ENCODE assay signal across 21 cellular contexts in the genomic region with DNA sequence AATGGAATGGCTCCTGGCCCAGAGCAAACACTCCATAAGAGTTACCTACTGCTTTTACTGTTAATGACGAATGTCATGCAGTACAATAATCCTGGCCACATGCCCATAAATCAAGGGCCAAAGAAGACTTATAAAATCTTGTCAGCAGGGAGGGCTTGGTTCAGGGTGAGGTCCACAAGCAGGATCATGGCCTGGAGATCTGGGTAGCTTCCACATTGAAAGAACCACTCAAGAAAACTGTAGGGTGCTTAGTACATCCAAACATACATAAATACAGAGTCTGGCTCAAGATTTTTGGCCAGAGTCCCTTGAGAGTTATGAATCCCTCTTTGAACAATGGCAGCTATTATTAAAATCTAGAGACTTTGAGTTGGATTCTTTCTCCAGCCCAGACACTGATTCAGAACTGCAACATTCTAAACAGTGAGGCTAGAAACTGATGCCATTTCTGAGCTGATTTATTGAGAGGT.
DNase-seq lines count a peak whose midpoint lies in the region; TF ChIP-seq lines count a peak whose summit lies in the region.
"Had no signal": no experiment of that assay in that cellular context is flagged by ENCODE, and none has a peak within 500 bp of the region (broad histone marks: within the 10 kb centered on the region; RNA-seq: fewer than 3 reads in every experiment).

No MANE protein-coding gene starts in this region.

- no peaks in the 10 kb centered on the region for H4K20me1 ChIP-seq in GM23248 (ENCODE audit: insufficient read depth)

- H2AFZ ChIP-seq in GM23248, result no peak overlapping the region
- H2AFZ ChIP-seq: hepatocyte had no signal

- peaks cover 35% of the 10 kb centered on the region for H3K4me1 ChIP-seq in GM23248 (ENCODE audit: insufficient read depth)
- H3K4me1 ChIP-seq: testis, vagina had no signal

- H3K9me2 ChIP-seq in GM23248 (ENCODE audit: insufficient read depth), result no peaks in the 10 kb centered on the region

- H3K27me3 ChIP-seq in GM23248 (replicated peaks; ENCODE audit: insufficient read depth), result no peaks in the 10 kb centered on the region
- H3K27me3 ChIP-seq: hepatocyte, SJSA1, testis, vagina had no signal

- no peak overlapping the region for H3K9ac ChIP-seq in GM23248

- H3K4me3 ChIP-seq in AG09309 (ENCODE audit: control insufficient read depth, low read depth, low read length), result no peak overlapping the region
- H3K4me3 ChIP-seq in GM23248, result no peak overlapping the region
- no peak overlapping the region for H3K4me3 ChIP-seq in astrocyte of the spinal cord (ENCODE audit: low read depth, low read length)
- H3K4me3 ChIP-seq in foreskin fibroblast (ENCODE audit: low read depth in 1 of 2, low read length in 2 of 2), result no peak overlapping the region
- H3K4me3 ChIP-seq: hepatocyte, SJSA1, testis, vagina had no signal

- TF ChIP-seq CTCF in AG09309 (IDR thresholded peaks at IDR 0.05; ENCODE audit: control insufficient read depth, insufficient read depth, low read depth, low read length, missing control alignments), result no peak
- no peak for TF ChIP-seq CTCF in astrocyte of the spinal cord (IDR thresholded peaks at IDR 0.05; ENCODE audit: low read depth, low read length)
- no peak for TF ChIP-seq CTCF in foreskin fibroblast (IDR thresholded peaks at IDR 0.05; ENCODE audit: low read depth, low read length)

- peak; percentile 16 for DNase-seq in AG09309 (ENCODE audit: low read depth)
- DNase-seq in GM23248, result peak; percentile 83
- DNase-seq in astrocyte of the spinal cord (ENCODE audit: low read depth, low spot score), result peak; percentile 69
- peak; percentile 3 to 38 for DNase-seq in foreskin fibroblast
- DNase-seq in GM19238 (ENCODE audit: insufficient read length, low spot score), result no peak
- DNase-seq in stimulated activated CD4-positive, alpha-beta T cell treated with anti-CD3 and anti-CD28 coated beads, Interleukin-4, amount 100 ng/mL, for 24 hours, result no peak
- DNase-seq in superior temporal gyrus (ENCODE audit: extremely low spot score), result no peak
- DNase-seq in stimulated activated CD4-positive, alpha-beta T cell treated with anti-CD3 and anti-CD28 coated beads, Interleukin-2, amount 100 ng/mL, for 24 hours, result no peak
- DNase-seq: activated CD4-positive, alpha-beta T cell treated with anti-CD3 and anti-CD28 coated beads, Interleukin-2, amount 10 ng/mL, durations not matched to agents 24 days and 14 days; CD8-positive, alpha-beta memory T cell; cortex of kidney; immature natural killer cell; NCI-H1436; NCI-H510A treated with DMSO at 0.1 percent for 48 hours; posterior cingulate gyrus; T-helper 2 cell; testis had no signal

- H3K9me3 ChIP-seq in GM23248 (ENCODE audit: low read depth), result no peaks in the 10 kb centered on the region
- H3K9me3 ChIP-seq: SJSA1, testis, vagina had no signal

- peak overlapping the region; percentile 37 for H3K4me2 ChIP-seq in GM23248 (ENCODE audit: unreplicated experiment)
- H3K4me2 ChIP-seq: hepatocyte had no signal

- no peaks in the 10 kb centered on the region for H3K36me3 ChIP-seq in GM23248 (ENCODE audit: low read depth)
- H3K36me3 ChIP-seq: SJSA1, vagina had no signal

- peaks cover 26% of the 10 kb centered on the region for H3F3A ChIP-seq in GM23248 (ENCODE audit: insufficient read depth)

- WGBS in GM23248 (ENCODE audit: low coverage in 1 of 2, low lambda C conversion rate in 2 of 2, missing lambda C conversion rate in 2 of 2), 2 experiments, result 10 to 20% methylated on average over 1 of the region's 1 CpG

- in situ Hi-C loops in GM23248 (cut with MboI), result no loop called here
- in situ Hi-C loops in astrocyte of the spinal cord (cut with HindIII; ENCODE audit: low sequenced_read_pairs), result no loop called here

- H3K79me2 ChIP-seq in GM23248 (ENCODE audit: insufficient read depth), result no peaks in the 10 kb centered on the region
- H3K79me2 ChIP-seq: hepatocyte had no signal

- H3K27ac ChIP-seq in GM23248, result peak overlapping the region; percentile 60
- H3K27ac ChIP-seq: hepatocyte, SJSA1, testis, vagina, VCaP had no signal

Comparison
In these comparisons a context has a peak if more than half of its experiments do, and no peak if none do; other contexts are left out.
1. DNase-seq: peak in AG09309 (single experiment), GM23248 (single experiment), astrocyte of the spinal cord (single experiment) and foreskin fibroblast (2 of 2); none in GM19238 (single experiment), stimulated activated CD4-positive, alpha-beta T cell treated with anti-CD3 and anti-CD28 coated beads, Interleukin-4, amount 100 ng/mL, for 24 hours (single experiment), superior temporal gyrus (single experiment) and stimulated activated CD4-positive, alpha-beta T cell treated with anti-CD3 and anti-CD28 coated beads, Interleukin-2, amount 100 ng/mL, for 24 hours (0 of 2).